2 cellular contexts compared by ENCODE assay signal in the genomic region with DNA sequence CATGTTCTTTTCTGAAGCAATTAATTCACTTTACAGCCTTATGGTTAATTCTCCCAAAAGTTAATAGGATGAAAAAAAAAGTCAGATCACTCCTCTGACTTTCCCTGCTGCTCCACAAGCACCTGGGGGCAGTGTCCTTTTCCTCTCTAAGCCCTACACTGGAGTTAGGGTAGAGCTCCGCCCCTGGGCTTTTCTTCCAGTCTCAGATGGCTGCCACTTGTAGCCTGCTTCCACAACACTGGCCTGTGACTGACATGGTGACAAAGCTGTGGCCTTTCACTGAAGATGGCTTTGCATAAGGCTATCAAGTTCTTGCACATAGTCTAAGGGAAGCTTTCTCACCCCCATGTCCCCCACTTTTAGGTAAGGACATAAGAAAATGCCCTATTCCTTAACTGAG.
TF ChIP-seq lines count a peak whose summit lies in the region.

No MANE protein-coding gene starts in this region.

TF ChIP-seq in SK-N-SH, 30 proteins besides CTCF, POLR2A, EP300 and RAD21 (continued from another document):
- TF ChIP-seq REST (IDR thresholded peaks at IDR 0.05; ENCODE audit: low read depth, low read length) (no peak), ELF1 (IDR thresholded peaks at IDR 0.05) (no peak), JUND (IDR thresholded peaks at IDR 0.05) (no peak), GABPA (IDR thresholded peaks at IDR 0.05; ENCODE audit: low read depth) (no peak), USF1 (IDR thresholded peaks at IDR 0.05; ENCODE audit: borderline replicate concordance, low read depth) (no peak), MEF2A (IDR thresholded peaks at IDR 0.05; ENCODE audit: borderline replicate concordance, low read depth) (no peak), YY1 (IDR thresholded peaks at IDR 0.05; ENCODE audit: low read depth) (no peak), RXRA (IDR thresholded peaks at IDR 0.05; ENCODE audit: borderline replicate concordance, low read depth) (no peak), POLR2AphosphoS5 (IDR thresholded peaks at IDR 0.05; ENCODE audit: low read depth, low read length) (no peak), GATA2 (CRISPR knock-in tag; IDR thresholded peaks at IDR 0.05) (no peak)
TF ChIP-seq in SK-N-SH: peak in this region for 0.

TF ChIP-seq in SK-N-SH treated with all-trans-retinoic acid at 6 μM for 48 hours, 23 proteins besides CTCF, POLR2A, EP300 and RAD21 (continued from another document):
- TF ChIP-seq, protein P1, sequence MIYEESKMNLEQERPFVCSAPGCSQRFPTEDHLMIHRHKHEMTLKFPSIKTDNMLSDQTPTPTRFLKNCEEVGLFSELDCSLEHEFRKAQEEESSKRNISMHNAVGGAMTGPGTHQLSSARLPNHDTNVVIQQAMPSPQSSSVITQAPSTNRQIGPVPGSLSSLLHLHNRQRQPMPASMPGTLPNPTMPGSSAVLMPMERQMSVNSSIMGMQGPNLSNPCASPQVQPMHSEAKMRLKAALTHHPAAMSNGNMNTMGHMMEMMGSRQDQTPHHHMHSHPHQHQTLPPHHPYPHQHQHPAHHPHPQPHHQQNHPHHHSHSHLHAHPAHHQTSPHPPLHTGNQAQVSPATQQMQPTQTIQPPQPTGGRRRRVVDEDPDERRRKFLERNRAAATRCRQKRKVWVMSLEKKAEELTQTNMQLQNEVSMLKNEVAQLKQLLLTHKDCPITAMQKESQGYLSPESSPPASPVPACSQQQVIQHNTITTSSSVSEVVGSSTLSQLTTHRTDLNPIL (CRISPR knock-in tag; IDR thresholded peaks at IDR 0.05; ENCODE audit: low read depth) = no peak
- no peak for TF ChIP-seq PATZ1 (CRISPR knock-in tag; IDR thresholded peaks at IDR 0.05; ENCODE audit: borderline replicate concordance)
- no peak for TF ChIP-seq PPARA (CRISPR knock-in tag; IDR thresholded peaks at IDR 0.05; ENCODE audit: borderline replicate concordance)
- TF ChIP-seq ZNF8 (CRISPR knock-in tag; IDR thresholded peaks at IDR 0.05) = no peak
- TF ChIP-seq, protein P2, sequence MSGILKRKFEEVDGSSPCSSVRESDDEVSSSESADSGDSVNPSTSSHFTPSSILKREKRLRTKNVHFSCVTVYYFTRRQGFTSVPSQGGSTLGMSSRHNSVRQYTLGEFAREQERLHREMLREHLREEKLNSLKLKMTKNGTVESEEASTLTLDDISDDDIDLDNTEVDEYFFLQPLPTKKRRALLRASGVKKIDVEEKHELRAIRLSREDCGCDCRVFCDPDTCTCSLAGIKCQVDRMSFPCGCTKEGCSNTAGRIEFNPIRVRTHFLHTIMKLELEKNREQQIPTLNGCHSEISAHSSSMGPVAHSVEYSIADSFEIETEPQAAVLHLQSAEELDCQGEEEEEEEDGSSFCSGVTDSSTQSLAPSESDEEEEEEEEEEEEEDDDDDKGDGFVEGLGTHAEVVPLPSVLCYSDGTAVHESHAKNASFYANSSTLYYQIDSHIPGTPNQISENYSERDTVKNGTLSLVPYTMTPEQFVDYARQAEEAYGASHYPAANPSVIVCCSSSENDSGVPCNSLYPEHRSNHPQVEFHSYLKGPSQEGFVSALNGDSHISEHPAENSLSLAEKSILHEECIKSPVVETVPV (CRISPR knock-in tag; IDR thresholded peaks at IDR 0.05) = no peak
- TF ChIP-seq RARB (CRISPR knock-in tag; IDR thresholded peaks at IDR 0.05) = no peak
- TF ChIP-seq TCF4 (CRISPR knock-in tag; IDR thresholded peaks at IDR 0.05; ENCODE audit: borderline replicate concordance) = no peak
- TF ChIP-seq ZC3H10 (CRISPR knock-in tag; IDR thresholded peaks at IDR 0.05) = no peak
- TF ChIP-seq ISL1 (CRISPR knock-in tag; IDR thresholded peaks at IDR 0.05) = no peak
- TF ChIP-seq CSDC2 (CRISPR knock-in tag; IDR thresholded peaks at IDR 0.05) = no peak
- no peak for TF ChIP-seq ESRRG (CRISPR knock-in tag; IDR thresholded peaks at IDR 0.05)
